ENCODE assay signal across 18 cellular contexts in the genomic region with DNA sequence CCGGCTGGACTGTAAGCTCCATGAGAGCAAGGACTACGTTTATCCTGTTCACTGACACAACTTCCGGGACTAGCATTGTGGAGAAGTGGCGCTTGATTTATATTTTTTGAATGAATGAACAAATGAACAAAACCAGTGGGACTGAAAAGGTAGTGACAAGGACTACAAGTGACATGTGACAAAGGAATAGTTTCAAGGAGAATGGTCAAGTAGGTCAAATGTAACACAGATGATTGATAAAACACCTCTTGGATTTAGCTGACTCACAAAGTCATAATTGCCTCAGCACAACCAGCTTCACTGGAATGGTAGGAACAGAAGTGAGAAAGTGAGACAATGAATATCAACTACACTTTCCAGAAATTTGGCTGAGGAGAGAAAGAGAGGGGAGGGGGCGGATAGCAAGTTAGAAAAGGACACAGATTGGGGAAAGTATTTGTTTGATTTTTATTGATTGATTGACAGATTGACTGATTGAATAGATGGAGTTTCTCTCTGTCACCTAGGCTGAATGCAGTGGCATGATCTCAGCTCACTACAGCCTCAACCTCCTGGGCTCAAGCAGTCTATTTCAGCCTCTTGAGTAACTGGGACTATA. TPM values are rescaled to one million over a fixed set of nuclear protein-coding genes. Genes with fewer than 3 reads are reported as not detected.
A peak's percentile ranks its signal among the peaks of the same experiment; 100 is the strongest.
DNase-seq lines count a peak whose midpoint lies in the region; ATAC-seq and TF ChIP-seq lines count a peak whose summit lies in the region.
"Had no signal": no experiment of that assay in that cellular context is flagged by ENCODE, and none has a peak within 500 bp of the region (broad histone marks: within the 10 kb centered on the region; RNA-seq: fewer than 3 reads in every experiment).

No MANE protein-coding gene starts in this region.

- CTCF ChIA-PET in naive thymus-derived CD4-positive, alpha-beta T cell (lab: Charles Lee) = no interaction called here

- H4K20me1 ChIP-seq in BLaER1 treated with 17β-estradiol and CSF1 and Interleukin-3, amounts not matched to agents 10 nM and 100 nM = peaks cover 0 to 87% (median 11%) of the 10 kb centered on the region in 11 experiments; a peak in 13 of 22 replicates

- H3K36me3 Mint-ChIP-seq in activated naive CD8-positive, alpha-beta T cell treated with anti-CD3 and anti-CD28 coated beads, Interleukin-2, amount 10 ng/mL, durations not matched to agents 7 days and 5 days = peaks cover 24% of the 10 kb centered on the region
- H3K36me3 Mint-ChIP-seq in naive thymus-derived CD4-positive, alpha-beta T cell = peaks cover 0 to 14% (median 9%) of the 10 kb centered on the region in 5 donors

- peaks cover 16 to 80% (median 37%) of the 10 kb centered on the region in 10 experiments for H3K4me1 ChIP-seq in BLaER1 treated with 17β-estradiol and CSF1 and Interleukin-3, amounts not matched to agents 10 nM and 100 nM
- peaks cover 4 to 17% of the 10 kb centered on the region in 2 donors for H3K4me1 ChIP-seq in naive thymus-derived CD4-positive, alpha-beta T cell (ENCODE audit: control insufficient read depth in 2 of 2, insufficient read depth in 2 of 2, low read length in 2 of 2)

- H3K27ac Mint-ChIP-seq in activated naive CD8-positive, alpha-beta T cell treated with anti-CD3 and anti-CD28 coated beads, Interleukin-2, amount 10 ng/mL, durations not matched to agents 7 days and 5 days = peak overlapping the region; percentile 53
- H3K27ac Mint-ChIP-seq in naive thymus-derived CD4-positive, alpha-beta T cell = peak overlapping the region in 5 of 9 donors; percentile 6 to 39 (median 17)
- H3K27ac Mint-ChIP-seq: mesothelial cell of epicardium had no signal

- no peak for ATAC-seq in activated naive CD8-positive, alpha-beta T cell treated with anti-CD3 and anti-CD28 coated beads, Interleukin-2, amount 10 ng/mL, durations not matched to agents 7 days and 5 days (ENCODE audit: low read depth)
- no peak for ATAC-seq in naive thymus-derived CD4-positive, alpha-beta T cell
- no peak for ATAC-seq in GM18505 (IDR thresholded peaks at IDR 0.05; ENCODE audit: unreplicated experiment)
- ATAC-seq: Panc1, SK-N-SH treated with all-trans-retinoic acid at 6 μM for 48 hours had no signal

- peaks cover 35 to 92% (median 73%) of the 10 kb centered on the region in 11 experiments for H3K36me3 ChIP-seq in BLaER1 treated with 17β-estradiol and CSF1 and Interleukin-3, amounts not matched to agents 10 nM and 100 nM
- peaks cover 0 to 19% (median 0%) of the 10 kb centered on the region in 3 experiments for H3K36me3 ChIP-seq in naive thymus-derived CD4-positive, alpha-beta T cell (ENCODE audit: control insufficient read depth in 2 of 3, insufficient read depth in 3 of 3, low read length in 3 of 3)
- H3K36me3 ChIP-seq: thyroid gland had no signal

- POLR2A ChIA-PET in activated naive CD8-positive, alpha-beta T cell treated with anti-CD3 and anti-CD28 coated beads, Interleukin-2, amount 10 ng/mL, durations not matched to agents 7 days and 5 days (lab: Charles Lee) = interaction anchor here (1.0 to 1.2 kb wide), 2 partner anchors 11 to 1366 kb away, joined by 3 read pairs; no protein-coding TSS in a partner anchor
- POLR2A ChIA-PET in naive thymus-derived CD4-positive, alpha-beta T cell (lab: Charles Lee) = no interaction called here

- H3K27ac ChIP-seq in BLaER1 treated with 17β-estradiol and CSF1 and Interleukin-3, amounts not matched to agents 10 nM and 100 nM = peak overlapping the region in 9 of 11 experiments; percentile 45 to 73 (median 67); a peak in 17 of 22 replicates
- H3K27ac ChIP-seq in naive thymus-derived CD4-positive, alpha-beta T cell (ENCODE audit: low read depth, low read length) = no peak overlapping the region
- H3K27ac ChIP-seq: esophagus muscularis mucosa, thyroid gland had no signal

- TF ChIP-seq POLR2A in GM18505 (IDR thresholded peaks at IDR 0.05; ENCODE audit: borderline replicate concordance, extremely low read depth, insufficient read depth, insufficient read length) = no peak

- H3K4me3 Mint-ChIP-seq in activated naive CD8-positive, alpha-beta T cell treated with anti-CD3 and anti-CD28 coated beads, Interleukin-2, amount 10 ng/mL, durations not matched to agents 7 days and 5 days = no peak overlapping the region
- H3K4me3 Mint-ChIP-seq in naive thymus-derived CD4-positive, alpha-beta T cell = peak overlapping the region in 2 of 10 donors; percentile 10 to 32
- H3K4me3 Mint-ChIP-seq: mesothelial cell of epicardium had no signal

- intact Hi-C loops in naive thymus-derived CD4-positive, alpha-beta T cell (cut with micrococcal nuclease) = no loop called here

- no peaks in the 10 kb centered on the region for H3K9me3 Mint-ChIP-seq in activated naive CD8-positive, alpha-beta T cell treated with anti-CD3 and anti-CD28 coated beads, Interleukin-2, amount 10 ng/mL, durations not matched to agents 7 days and 5 days
- H3K9me3 Mint-ChIP-seq in naive thymus-derived CD4-positive, alpha-beta T cell = no peaks in the 10 kb centered on the region
- H3K9me3 Mint-ChIP-seq: mesothelial cell of epicardium had no signal

- in situ Hi-C loops in Caki2 (cut with HindIII; ENCODE audit: low pct_unique_long_range_greater_than_20kb, low sequenced_read_pairs) = no loop called here

- peak; percentile 16 for DNase-seq in Caki2 (ENCODE audit: low read depth)
- no peak for DNase-seq in activated naive CD8-positive, alpha-beta T cell treated with anti-CD3 and anti-CD28 coated beads, Interleukin-2, amount 10 ng/mL, durations not matched to agents 7 days and 5 days
- DNase-seq in naive thymus-derived CD4-positive, alpha-beta T cell = no peak
- DNase-seq in GF-D8 (lab: John Stamatoyannopoulos, UW) = no peak
- no peak for DNase-seq in AG20443 (ENCODE audit: low spot score)
- DNase-seq: amygdala; central memory CD4-positive, alpha-beta T cell; DMS 273 treated with DMSO at 0.1 percent for 48 hours; GOT3; NCI-H1694; retina; thyroid gland had no signal

- H3K9me3 ChIP-seq in BLaER1 treated with 17β-estradiol and CSF1 and Interleukin-3, amounts not matched to agents 10 nM and 100 nM (replicated peaks in 1 of 11) = no peaks in the 10 kb centered on the region
- no peaks in the 10 kb centered on the region for H3K9me3 ChIP-seq in naive thymus-derived CD4-positive, alpha-beta T cell (ENCODE audit: control insufficient read depth in 2 of 3, low read length in 3 of 3)
- H3K9me3 ChIP-seq: esophagus muscularis mucosa, thyroid gland had no signal

- no peak overlapping the region; a peak in 1 of 20 replicates for H3K4me3 ChIP-seq in BLaER1 treated with 17β-estradiol and CSF1 and Interleukin-3, amounts not matched to agents 10 nM and 100 nM
- H3K4me3 ChIP-seq in naive thymus-derived CD4-positive, alpha-beta T cell (ENCODE audit: low read length) = no peak overlapping the region
- H3K4me3 ChIP-seq: esophagus muscularis mucosa, thyroid gland had no signal

- peak overlapping the region in 3 of 11 experiments; percentile 44 to 53 (median 45); a peak in 8 of 22 replicates for H3K9ac ChIP-seq in BLaER1 treated with 17β-estradiol and CSF1 and Interleukin-3, amounts not matched to agents 10 nM and 100 nM

- peaks cover 26% of the 10 kb centered on the region for H3K4me1 Mint-ChIP-seq in activated naive CD8-positive, alpha-beta T cell treated with anti-CD3 and anti-CD28 coated beads, Interleukin-2, amount 10 ng/mL, durations not matched to agents 7 days and 5 days
- H3K4me1 Mint-ChIP-seq in naive thymus-derived CD4-positive, alpha-beta T cell = peaks cover 31 to 60% (median 46%) of the 10 kb centered on the region in 7 donors
- H3K4me1 Mint-ChIP-seq: mesothelial cell of epicardium had no signal

- H3K27me3 Mint-ChIP-seq in activated naive CD8-positive, alpha-beta T cell treated with anti-CD3 and anti-CD28 coated beads, Interleukin-2, amount 10 ng/mL, durations not matched to agents 7 days and 5 days = no peaks in the 10 kb centered on the region
- H3K27me3 Mint-ChIP-seq in naive thymus-derived CD4-positive, alpha-beta T cell = no peaks in the 10 kb centered on the region

- peak overlapping the region in 9 of 11 experiments; percentile 2 to 88 (median 71); a peak in 15 of 22 replicates for H3K4me2 ChIP-seq in BLaER1 treated with 17β-estradiol and CSF1 and Interleukin-3, amounts not matched to agents 10 nM and 100 nM

- H3K27me3 ChIP-seq in BLaER1 treated with 17β-estradiol and CSF1 and Interleukin-3, amounts not matched to agents 10 nM and 100 nM = no peaks in the 10 kb centered on the region
- H3K27me3 ChIP-seq in naive thymus-derived CD4-positive, alpha-beta T cell (ENCODE audit: control insufficient read depth in 2 of 2, insufficient read depth in 2 of 2, low read length in 2 of 2) = no peaks in the 10 kb centered on the region
- H3K27me3 ChIP-seq: esophagus muscularis mucosa, thyroid gland had no signal

RNA-seq across cellular contexts. Expression of a gene that starts 14.2 kb away (rescaled TPM):
- total RNA-seq in Caki2 (2014; rRNA removed; shearing (Covaris generic); ENCODE audit: low replicate concordance) = 2.5 and 4.1 TPM in 2 replicates
- 10 to 100 TPM; 21.7 to 28.2 TPM for total RNA-seq in activated naive CD8-positive, alpha-beta T cell treated with anti-CD3 and anti-CD28 coated beads, Interleukin-2, amount 10 ng/mL, durations not matched to agents 7 days and 5 days
- 10 to 100 TPM; 22.9 to 45.2 (median 27.1) TPM for total RNA-seq in naive thymus-derived CD4-positive, alpha-beta T cell
- polyA plus RNA-seq in naive thymus-derived CD4-positive, alpha-beta T cell = 10 to 100 TPM; 25.2 to 27.1 TPM

RNA-seq across cellular contexts. Expression of a gene that starts 37.1 kb away (rescaled TPM):
- 12.3 and 25.1 TPM in 2 replicates for total RNA-seq in Caki2 (2014; rRNA removed; shearing (Covaris generic); ENCODE audit: low replicate concordance)
- 10 to 100 TPM; 13.3 to 14.1 TPM for total RNA-seq in activated naive CD8-positive, alpha-beta T cell treated with anti-CD3 and anti-CD28 coated beads, Interleukin-2, amount 10 ng/mL, durations not matched to agents 7 days and 5 days
- total RNA-seq in naive thymus-derived CD4-positive, alpha-beta T cell = 10 to 100 TPM; 13.1 to 30.6 (median 22.3) TPM
- polyA plus RNA-seq in naive thymus-derived CD4-positive, alpha-beta T cell = 10 to 100 TPM; 13.4 to 17.0 TPM

RNA-seq across cellular contexts. Expression of a gene that starts 37.6 kb away (rescaled TPM):
- 123 and 133 TPM in 2 replicates for total RNA-seq in Caki2 (2014; rRNA removed; shearing (Covaris generic); ENCODE audit: low replicate concordance)
- 10 to 100 TPM; 15.4 to 18.0 TPM for total RNA-seq in activated naive CD8-positive, alpha-beta T cell treated with anti-CD3 and anti-CD28 coated beads, Interleukin-2, amount 10 ng/mL, durations not matched to agents 7 days and 5 days
- 10 to 100 TPM; 11.4 to 20.6 (median 11.7) TPM for total RNA-seq in naive thymus-derived CD4-positive, alpha-beta T cell
- 10 to 100 TPM; 24.8 to 26.4 TPM for polyA plus RNA-seq in naive thymus-derived CD4-positive, alpha-beta T cell

RNA-seq across cellular contexts. Expression of a gene that starts 51.5 kb away (rescaled TPM):
- 18.0 and 30.0 TPM in 2 replicates for total RNA-seq in Caki2 (2014; rRNA removed; shearing (Covaris generic); ENCODE audit: low replicate concordance)
- total RNA-seq in activated naive CD8-positive, alpha-beta T cell treated with anti-CD3 and anti-CD28 coated beads, Interleukin-2, amount 10 ng/mL, durations not matched to agents 7 days and 5 days = 1 to 10 TPM; 1.3 to 1.4 TPM
- 1 to 10 TPM in 4 of 5 experiments, under 1 TPM in 1; 0.66 to 2.1 (median 1.1) TPM for total RNA-seq in naive thymus-derived CD4-positive, alpha-beta T cell
- 1 to 10 TPM in 1 of 2 donors, under 1 TPM in 1; 0.48 to 1.6 TPM for polyA plus RNA-seq in naive thymus-derived CD4-positive, alpha-beta T cell
